ENCODE assay signal across 6 cellular contexts in the genomic region with DNA sequence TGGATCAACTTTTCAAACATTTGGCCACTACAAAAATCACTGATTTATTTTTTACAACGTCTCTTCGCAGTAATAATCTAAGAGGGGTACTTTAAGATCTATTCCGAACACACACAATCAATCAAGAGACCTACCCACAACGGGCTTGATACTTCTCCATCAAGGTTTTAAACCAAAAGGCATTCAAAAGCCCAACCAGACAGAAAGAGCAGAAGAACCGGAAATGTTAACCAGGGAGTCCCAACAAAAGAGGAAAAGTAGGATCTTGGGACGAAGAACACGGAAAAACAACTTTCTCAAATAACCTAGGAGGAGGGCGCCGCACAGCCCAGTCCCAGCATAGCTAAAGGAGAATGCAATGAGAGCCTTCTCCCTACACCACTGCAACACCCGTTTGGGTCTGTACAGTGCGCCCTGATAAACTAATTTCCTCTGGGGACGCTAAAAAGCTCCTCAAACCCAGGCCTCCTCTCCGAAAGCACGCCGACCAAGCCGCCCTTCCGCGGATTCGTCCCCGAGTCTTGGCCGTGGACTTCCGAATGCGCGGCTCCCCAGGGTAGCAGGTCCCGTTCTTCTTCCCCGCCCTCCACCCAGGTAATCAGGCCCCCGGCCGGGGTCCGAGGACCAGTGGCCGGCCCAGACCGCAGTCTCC. TPM values are rescaled to one million over a fixed set of nuclear protein-coding genes. Genes with fewer than 3 reads are reported as not detected.
DNase-seq lines count a peak whose midpoint lies in the region; ATAC-seq and TF ChIP-seq lines count a peak whose summit lies in the region.

No MANE protein-coding gene starts in this region.

- ATAC-seq in GM18909 (IDR thresholded peaks at IDR 0.05; ENCODE audit: poor library complexity, unreplicated experiment) (peak; percentile 36), HG03439 (IDR thresholded peaks at IDR 0.05; ENCODE audit: unreplicated experiment) (peak; percentile 30)

- peaks cover 13% of the 10 kb centered on the region for H3K4me1 ChIP-seq in ovary (ENCODE audit: insufficient read depth)

- POLR2A ChIA-PET in HEK293T (lab: Yijun Ruan, JAX), result interaction anchor here (1.0 to 2.1 kb wide), 6 partner anchors 9 to 166 kb away, joined by 3 to 11 read pairs (median 3); partner anchors contain the start of gene ICMT

- no peaks in the 10 kb centered on the region for H3K9me3 ChIP-seq in ovary

- DNase-seq in ovary (no peak), SHP77 treated with DMSO at 0.1 percent for 48 hours (lab: John Stamatoyannopoulos, UW) (no peak), HEK293T (ENCODE audit: extremely low spot score) (no peak)

- no peak for TF ChIP-seq EP300 in ovary (IDR thresholded peaks at IDR 0.05)

- intact Hi-C loops in ovary (cut with DNase I), result no loop called here

- no peaks in the 10 kb centered on the region for H3K27me3 ChIP-seq in ovary

- no peak for TF ChIP-seq POLR2A in ovary (IDR thresholded peaks at IDR 0.05)

- H3K36me3 ChIP-seq in ovary, result no peaks in the 10 kb centered on the region

- H3K27ac ChIP-seq in cingulate gyrus (ENCODE audit: low read depth, low read length) (peak overlapping the region; percentile 26), ovary (peak overlapping the region; percentile 17 to 57)

- CTCF ChIA-PET in HEK293T (lab: Yijun Ruan, JAX), result interaction anchor here (0.6 to 1.3 kb wide), 2 partner anchors 13 to 221 kb away, joined by 3 to 5 read pairs; no protein-coding TSS in a partner anchor

- H3K4me3 ChIP-seq in ovary, result peak overlapping the region; percentile 71

- no peak for TF ChIP-seq CTCF in ovary (IDR thresholded peaks at IDR 0.05)

- WGBS in ovary, 3 donors, result 0 to 2% (median 1%) methylated on average over 31 of the region's 31 CpGs

TF ChIP-seq in HEK293T, 16 proteins besides CTCF, POLR2A, EP300 and RAD21:
- no peak for TF ChIP-seq NFRKB (IDR thresholded peaks at IDR 0.05)
- no peak for TF ChIP-seq BHLHE40 (IDR thresholded peaks at IDR 0.05; ENCODE audit: borderline replicate concordance)
- TF ChIP-seq FOXK2 (IDR thresholded peaks at IDR 0.05), result no peak
- TF ChIP-seq ZNF384 (IDR thresholded peaks at IDR 0.05), result no peak
- no peak for TF ChIP-seq HDGF (IDR thresholded peaks at IDR 0.05; ENCODE audit: borderline replicate concordance)
- TF ChIP-seq, protein P1, sequence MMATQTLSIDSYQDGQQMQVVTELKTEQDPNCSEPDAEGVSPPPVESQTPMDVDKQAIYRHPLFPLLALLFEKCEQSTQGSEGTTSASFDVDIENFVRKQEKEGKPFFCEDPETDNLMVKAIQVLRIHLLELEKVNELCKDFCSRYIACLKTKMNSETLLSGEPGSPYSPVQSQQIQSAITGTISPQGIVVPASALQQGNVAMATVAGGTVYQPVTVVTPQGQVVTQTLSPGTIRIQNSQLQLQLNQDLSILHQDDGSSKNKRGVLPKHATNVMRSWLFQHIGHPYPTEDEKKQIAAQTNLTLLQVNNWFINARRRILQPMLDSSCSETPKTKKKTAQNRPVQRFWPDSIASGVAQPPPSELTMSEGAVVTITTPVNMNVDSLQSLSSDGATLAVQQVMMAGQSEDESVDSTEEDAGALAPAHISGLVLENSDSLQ (IDR thresholded peaks at IDR 0.05), result no peak
- no peak for TF ChIP-seq LEF1 (IDR thresholded peaks at IDR 0.05; ENCODE audit: borderline replicate concordance)
- TF ChIP-seq L3MBTL2 (conservative IDR thresholded peaks at IDR 0.05), result no peak
- TF ChIP-seq SUZ12 (IDR thresholded peaks at IDR 0.05), result no peak
- TF ChIP-seq ARNT (IDR thresholded peaks at IDR 0.05), result no peak

RNA-seq across cellular contexts. Expression of gene RPL22, which starts 0.6 kb away (rescaled TPM):
- total RNA-seq in ovary, result 1,000 to 10,000 TPM in 1 of 7 donors, 100 to 1,000 TPM in 6; 379 to 1,097 (median 715) TPM
- 1,000 to 10,000 TPM in 1 of 2 donors, 100 to 1,000 TPM in 1; 619 to 2,062 TPM for polyA plus RNA-seq in ovary

RNA-seq across cellular contexts. Expression of gene RNF207, which starts 7.1 kb away (rescaled TPM):
- total RNA-seq in ovary, result 10 to 100 TPM in 2 of 7 donors, 1 to 10 TPM in 5; 2.3 to 24.4 (median 7.8) TPM
- polyA plus RNA-seq in ovary, result 1 to 10 TPM; 2.0 to 3.0 TPM

RNA-seq across cellular contexts. Expression of gene CHD5, which starts 18.7 kb away (rescaled TPM):
- under 1 TPM; under 0.01 to 0.54 (median 0.23) TPM for total RNA-seq in ovary
- polyA plus RNA-seq in ovary, result under 1 TPM; 0.12 to 0.29 TPM

RNA-seq across cellular contexts. Expression of gene ICMT, which starts 37.0 kb away (rescaled TPM):
- 10 to 100 TPM; 13.2 to 39.3 (median 29.9) TPM for total RNA-seq in ovary
- 10 to 100 TPM; 14.8 to 57.9 TPM for polyA plus RNA-seq in ovary

RNA-seq across cellular contexts. Expression of gene HES3, which starts 45.2 kb away (rescaled TPM):
- total RNA-seq in ovary, result not detected
- polyA plus RNA-seq in ovary, result not detected
